In the genomic region with DNA sequence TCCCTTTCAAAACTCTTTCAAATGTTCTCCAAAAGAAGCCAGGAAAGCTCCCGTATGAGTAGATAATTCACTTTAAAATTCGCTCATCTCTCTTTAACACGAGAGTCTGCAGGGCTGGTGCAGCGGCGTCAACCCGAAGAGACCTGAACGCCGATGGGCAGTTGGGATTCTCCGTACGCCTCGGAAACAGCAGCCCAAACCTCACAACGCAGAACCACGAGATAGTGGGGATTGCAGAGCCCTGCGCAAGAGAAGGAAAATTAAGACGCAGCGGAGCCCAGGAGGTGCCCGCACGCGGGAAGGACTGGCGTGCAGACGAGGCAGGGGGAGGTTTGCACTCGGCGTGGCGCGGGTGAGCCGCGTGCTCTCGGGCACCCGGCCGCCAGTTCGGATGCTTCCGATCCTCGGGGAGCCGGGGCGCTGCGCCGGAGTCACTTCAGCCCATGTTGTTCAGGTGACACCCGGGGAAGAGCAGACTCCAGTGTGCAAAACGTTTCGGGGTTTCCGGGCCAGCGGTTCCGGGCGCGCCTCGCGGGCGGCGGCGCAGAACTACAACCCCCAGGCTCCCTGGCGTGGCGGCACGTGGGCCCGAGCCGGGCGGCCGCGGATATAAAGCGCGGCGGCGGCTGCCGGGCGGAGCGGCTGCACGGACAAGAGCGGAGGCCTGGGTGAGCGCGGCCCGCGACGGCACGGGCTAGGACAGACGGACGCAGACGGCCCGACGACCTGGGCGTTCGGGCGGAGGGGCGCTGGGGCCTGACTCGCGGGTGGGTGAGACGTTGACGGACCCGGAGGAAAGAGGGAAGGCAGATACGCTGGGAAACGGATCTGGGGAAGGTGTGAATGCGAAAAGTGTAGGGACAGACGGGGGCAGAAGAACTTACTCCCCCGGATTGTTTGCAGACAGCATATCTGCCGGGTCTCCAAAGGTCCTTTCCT, we compare ENCODE assay signal across 8 cellular contexts. TPM values are rescaled to one million over a fixed set of nuclear protein-coding genes. Genes with fewer than 3 reads are reported as not detected.
DNase-seq lines count a peak whose midpoint lies in the region; ATAC-seq, FAIRE-seq and TF ChIP-seq lines count a peak whose summit lies in the region.

A gene with protein sequence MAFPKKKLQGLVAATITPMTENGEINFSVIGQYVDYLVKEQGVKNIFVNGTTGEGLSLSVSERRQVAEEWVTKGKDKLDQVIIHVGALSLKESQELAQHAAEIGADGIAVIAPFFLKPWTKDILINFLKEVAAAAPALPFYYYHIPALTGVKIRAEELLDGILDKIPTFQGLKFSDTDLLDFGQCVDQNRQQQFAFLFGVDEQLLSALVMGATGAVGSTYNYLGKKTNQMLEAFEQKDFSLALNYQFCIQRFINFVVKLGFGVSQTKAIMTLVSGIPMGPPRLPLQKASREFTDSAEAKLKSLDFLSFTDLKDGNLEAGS (plus strand): TSS at position 636 of the 939 bp plus-strand sequence. CDS start 4,599 bp downstream, outside the sequence.

- intact Hi-C loops in adrenal gland (cut with DNase I) (loop anchor here in 1 of 2 donors (10.0 kb wide), 1 partner anchor 345 kb away; no protein-coding TSS in a partner anchor), left ventricle myocardium superior (cut with micrococcal nuclease) (loop anchor here (10.0 kb wide), 1 partner anchor 345 kb away; no protein-coding TSS in a partner anchor), psoas muscle (cut with DNase I) (loop anchor here (5.0 to 10.0 kb wide), 3 partner anchors 342 to 707 kb away; no protein-coding TSS in a partner anchor)

- H3K36me3 ChIP-seq in adrenal gland (replicated peaks in 1 of 2) (no peaks in the 10 kb centered on the region), psoas muscle (ENCODE audit: insufficient read depth in 1 of 2, low read depth in 1 of 2) (peaks cover under 1 to 15% of the 10 kb centered on the region in 2 donors)

- 1 to 3% (median 1%) methylated on average over 25 to 93 of the region's 93 CpGs for WGBS in adrenal gland, 4 donors
- WGBS in psoas muscle, 3 donors: 1% methylated on average over 85 to 93 of the region's 93 CpGs

- no peaks in the 10 kb centered on the region for H3K27me3 ChIP-seq in adrenal gland
- H3K27me3 ChIP-seq in psoas muscle (ENCODE audit: insufficient read depth in 3 of 3, low read length in 2 of 3): no peaks in the 10 kb centered on the region

- TF ChIP-seq CTCF in GM12865 (IDR thresholded peaks at IDR 0.05; ENCODE audit: insufficient read depth, low read depth, low read length, missing control alignments) (no peak), adrenal gland (IDR thresholded peaks at IDR 0.05) (peak in 1 of 6 experiments; percentile 6), psoas muscle (IDR thresholded peaks at IDR 0.05) (no peak)

- peak within 1 kb of the TSS; percentile 9 to 87 (median 58) for H3K27ac ChIP-seq in adrenal gland
- peak within 1 kb of the TSS; percentile 83 for H3K27ac ChIP-seq in psoas muscle

- DNase-seq in GM12865 (ENCODE audit: low read depth) (peak; percentile 94), NCI-H1092 (lab: John Stamatoyannopoulos, UW) (peak; percentile 80), SW480 (ENCODE audit: low spot score) (peak; percentile 81), adrenal gland (peak; percentile 77 to 88 (median 83)), left ventricle myocardium superior (peak; percentile 91), psoas muscle (peak; percentile 86 to 92), urothelium cell line (ENCODE audit: low spot score) (peak; percentile 90)

- H3K4me3 ChIP-seq in GM12865 (ENCODE audit: low read depth, low read length) (peak within 1 kb of the TSS; percentile 81), adrenal gland (peak within 1 kb of the TSS in 3 of 4 donors; percentile 27 to 83 (median 31)), psoas muscle (peak within 1 kb of the TSS; percentile 80)

- peak; percentile 85 to 94 for TF ChIP-seq POLR2A in adrenal gland (IDR thresholded peaks at IDR 0.05)

- H3K9me3 ChIP-seq in adrenal gland (replicated peaks in 1 of 3) (no peaks in the 10 kb centered on the region), psoas muscle (no peaks in the 10 kb centered on the region)

- H3K4me1 ChIP-seq in adrenal gland (replicated peaks in 1 of 2) (peaks cover 5 to 6% of the 10 kb centered on the region in 2 donors), psoas muscle (peaks cover 5% of the 10 kb centered on the region)

- ATAC-seq in HG02571 (IDR thresholded peaks at IDR 0.05; ENCODE audit: unreplicated experiment) (peak; percentile 94), left ventricle myocardium superior (peak; percentile 98), psoas muscle (peak; percentile 97 to 98 (median 98))

- peak; percentile 74 for FAIRE-seq in urothelium cell line (lab: Jason Lieb, UNC)

RNA-seq across cellular contexts. Expression of the gene that starts here (rescaled TPM):
- total RNA-seq in adrenal gland: 10 to 100 TPM in 6 of 8 donors, 1 to 10 TPM in 2; 6.0 to 31.7 (median 24.1) TPM
- 10 to 100 TPM in 2 of 3 donors, 1 to 10 TPM in 1; 8.8 to 22.9 (median 16.1) TPM for polyA plus RNA-seq in adrenal gland
- total RNA-seq in left ventricle myocardium superior: 3.9 TPM
- total RNA-seq in psoas muscle: 1 to 10 TPM; 2.9 to 6.7 (median 5.5) TPM
- polyA plus RNA-seq in psoas muscle: 1 to 10 TPM; 2.2 to 4.3 (median 2.7) TPM

Comparison
In these comparisons a context has a peak if more than half of its experiments do, and no peak if none do; other contexts are left out.
1. Peak in every context shown above with its lines: DNase-seq, ATAC-seq, H3K4me3 ChIP-seq and H3K27ac ChIP-seq.
2. H3K4me3 ChIP-seq: peak in every context shown above with its lines; median percentile 81 in GM12865; 80 in psoas muscle; 31 in adrenal gland.